23 cellular contexts compared by ENCODE assay signal in genomic region chr2:234430892-234431291, GRCh38.
DNase-seq lines count a peak whose midpoint lies in the region; ATAC-seq, FAIRE-seq and TF ChIP-seq lines count a peak whose summit lies in the region.
"Had no signal": no experiment of that assay in that cellular context is flagged by ENCODE, and none has a peak within 500 bp of the region (broad histone marks: within the 10 kb centered on the region; RNA-seq: fewer than 3 reads in every experiment).

No MANE protein-coding gene starts in this region.

- no peak overlapping the region for H3K9ac ChIP-seq in HUES48 (ENCODE audit: low read depth, low read length)
- H3K9ac ChIP-seq in H1 (replicated peaks in 1 of 4; ENCODE audit: extremely low read depth in 1 of 4, low read depth in 3 of 4, low read length in 3 of 4) = no peak overlapping the region

- no peak for TF ChIP-seq POLR2A in H1 (IDR thresholded peaks at IDR 0.05; ENCODE audit: control extremely low read depth in 1 of 2, low read depth in 2 of 2, low read length in 2 of 2)

- POLR2A ChIA-PET in H1 (lab: Charles Lee; ENCODE audit: partially characterized antibody) = no interaction called here

- no peak overlapping the region for H2BK120ac ChIP-seq in H1 (replicated peaks; ENCODE audit: low read depth, low read length)

- no peak overlapping the region for H2BK15ac ChIP-seq in H1 (ENCODE audit: low read length)

- no peaks in the 10 kb centered on the region for H3K36me3 ChIP-seq in HUES48 (ENCODE audit: control insufficient read depth, insufficient read depth, low read length)
- H3K36me3 ChIP-seq in H1 (ENCODE audit: control insufficient read depth in 2 of 4, insufficient read depth in 4 of 4, low read length in 3 of 4) = no peaks in the 10 kb centered on the region
- H3K36me3 ChIP-seq: Peyer's patch had no signal

- H3K4me2 ChIP-seq in H1 (ENCODE audit: insufficient read depth in 1 of 2, low read depth in 2 of 2, low read length in 2 of 2) = no peak overlapping the region

- H4K8ac ChIP-seq in H1 (ENCODE audit: extremely low read depth, insufficient read depth, low read length) = no peak overlapping the region

- H3K14ac ChIP-seq in H1 (ENCODE audit: insufficient read length) = no peak overlapping the region

- H3K4me1 ChIP-seq in HUES48 (ENCODE audit: control insufficient read depth, insufficient read depth, low read length) = peaks cover 40% of the 10 kb centered on the region
- peaks cover 0 to 18% (median 9%) of the 10 kb centered on the region in 4 experiments; a peak in 5 of 7 replicates for H3K4me1 ChIP-seq in H1 (replicated peaks in 1 of 4; ENCODE audit: control insufficient read depth in 3 of 4, insufficient read depth in 4 of 4, low read length in 3 of 4)

- no peak for TF ChIP-seq RAD21 in H1 (IDR thresholded peaks at IDR 0.05 in 1 of 2, conservative IDR thresholded peaks at IDR 0.05 in 1 of 2; ENCODE audit: low read depth in 2 of 2, low read length in 2 of 2)

- H3K4me1 Mint-ChIP-seq in T-helper 1 cell treated with Interleukin-12 subunit alpha and Interleukin-12 subunit beta and Interleukin-4 antibody, amounts not matched to agents 30 μg/mL and 1 μg/mL, for 36 hours (ENCODE audit: low read depth) = peaks cover 52% of the 10 kb centered on the region
- H3K4me1 Mint-ChIP-seq in neural crest cell = peaks cover 25% of the 10 kb centered on the region

- H3K23me2 ChIP-seq in H1 (ENCODE audit: low read depth, low read length) = no peaks in the 10 kb centered on the region

- no peak overlapping the region for H4K5ac ChIP-seq in H1 (ENCODE audit: insufficient read length, low read depth, low read length)

- no peak overlapping the region for H4K91ac ChIP-seq in H1 (replicated peaks; ENCODE audit: insufficient read length, low read length)

- H2AK5ac ChIP-seq in H1 (ENCODE audit: low read depth, low read length) = no peak overlapping the region

- H3K9me3 Mint-ChIP-seq in T-helper 1 cell treated with Interleukin-12 subunit alpha and Interleukin-12 subunit beta and Interleukin-4 antibody, amounts not matched to agents 30 μg/mL and 1 μg/mL, for 36 hours = peaks cover 10% of the 10 kb centered on the region
- H3K9me3 Mint-ChIP-seq in neural crest cell = no peaks in the 10 kb centered on the region
- H3K9me3 Mint-ChIP-seq: HFFc6 had no signal

- H3K4me3 ChIP-seq in HUES48 (ENCODE audit: low read depth, low read length) (no peak overlapping the region), H1 (ENCODE audit: extremely low read depth in 1 of 4, insufficient read depth in 2 of 4, low read depth in 3 of 4, low read length in 4 of 4) (no peak overlapping the region)
- H3K4me3 ChIP-seq: GM12878, Peyer's patch had no signal

- no peak overlapping the region for H2BK5ac ChIP-seq in H1 (ENCODE audit: low read depth, low read length)

- CTCF ChIA-PET in H1 (lab: Charles Lee; ENCODE audit: partially characterized antibody) = interaction anchor here (0.6 kb wide), 1 partner anchor 18 kb away, joined by 3 read pairs; no protein-coding TSS in a partner anchor

- WGBS in H1 (ENCODE audit: extremely low coverage in 1 of 2, insufficient coverage in 1 of 2, insufficient read length in 1 of 2, insufficient replicate concordance in 2 of 2, low coverage in 1 of 2, low lambda C conversion rate in 2 of 2, missing lambda C conversion rate in 1 of 2), 2 experiments = 48% methylated on average over 2 of the region's 2 CpGs; no CpG with 5 or more reads in 1 of the 2 experiments

- no peak for TF ChIP-seq EP300 in H1 (IDR thresholded peaks at IDR 0.05; ENCODE audit: borderline replicate concordance in 1 of 2, low read depth in 2 of 2, low read length in 2 of 2)

- no peak overlapping the region for H2AFZ ChIP-seq in H1 (ENCODE audit: low read length)

- FAIRE-seq in H1 (lab: Jason Lieb, UNC) = peak; percentile 19
- FAIRE-seq: GM12878, H54 had no signal

- H3K79me2 ChIP-seq in H1 (ENCODE audit: control insufficient read depth in 1 of 2, insufficient read depth in 2 of 2, low read length in 2 of 2) = no peaks in the 10 kb centered on the region

- H3K27me3 Mint-ChIP-seq in T-helper 1 cell treated with Interleukin-12 subunit alpha and Interleukin-12 subunit beta and Interleukin-4 antibody, amounts not matched to agents 30 μg/mL and 1 μg/mL, for 36 hours (ENCODE audit: low read depth) = no peaks in the 10 kb centered on the region
- H3K27me3 Mint-ChIP-seq in neural crest cell (ENCODE audit: low read depth) = no peaks in the 10 kb centered on the region

- H3K9me3 ChIP-seq in HUES48 (ENCODE audit: control insufficient read depth, insufficient read depth, low read length) = no peaks in the 10 kb centered on the region
- no peaks in the 10 kb centered on the region for H3K9me3 ChIP-seq in H1 (ENCODE audit: insufficient read depth in 2 of 2, low read depth in 1 of 2, low read length in 1 of 2)
- H3K9me3 ChIP-seq: Peyer's patch had no signal

- H3K4ac ChIP-seq in H1 (replicated peaks; ENCODE audit: insufficient read length, low read depth, low read length) = no peak overlapping the region

- H2BK20ac ChIP-seq in H1 (ENCODE audit: low read length) = no peak overlapping the region

- DNase-seq in T-helper 1 cell (no peak), H1 (ENCODE audit: low read depth in 1 of 2, low spot score in 2 of 2) (no peak), neural crest cell (ENCODE audit: low read depth, low spot score) (no peak)
- DNase-seq: AML-193, EL, HFFc6, Kasumi-1, NCI-H1105, NCI-H2081, NCI-H2171 treated with DMSO at 0.1 percent for 48 hours, NCI-H446 treated with DMSO at 0.1 percent for 48 hours, NCI-H69, Peyer's patch had no signal

- H3K79me1 ChIP-seq in H1 (ENCODE audit: low read depth, low read length) = no peaks in the 10 kb centered on the region

- ATAC-seq in HG02970 (IDR thresholded peaks at IDR 0.05; ENCODE audit: low FRiP score, unreplicated experiment) (no peak), GM18520 (IDR thresholded peaks at IDR 0.05; ENCODE audit: unreplicated experiment) (no peak), HG03520 (IDR thresholded peaks at IDR 0.05; ENCODE audit: unreplicated experiment) (no peak)
- ATAC-seq: GM12878, Right ventricle myocardium inferior had no signal

- H3K27me3 ChIP-seq in HUES48 (ENCODE audit: control insufficient read depth, insufficient read depth, low read length) (peaks cover 20% of the 10 kb centered on the region), H1 (replicated peaks in 1 of 4; ENCODE audit: control insufficient read depth in 3 of 4, extremely low read depth in 1 of 4, insufficient read depth in 3 of 4, low read length in 3 of 4) (peaks cover 0 to 18% (median 16%) of the 10 kb centered on the region in 4 experiments; a peak in 6 of 7 replicates)
- H3K27me3 ChIP-seq: Peyer's patch had no signal

- no peak for TF ChIP-seq CTCF in H1 (IDR thresholded peaks at IDR 0.05; ENCODE audit: control extremely low read depth in 1 of 3, insufficient read depth in 1 of 3, low read depth in 1 of 3, low read length in 3 of 3)
- no peak for TF ChIP-seq CTCF in neural crest cell (conservative IDR thresholded peaks at IDR 0.05)

- H4K20me1 ChIP-seq in H1 (replicated peaks in 1 of 2; ENCODE audit: control insufficient read depth in 1 of 2, insufficient read depth in 2 of 2, low read length in 2 of 2) = no peaks in the 10 kb centered on the region

- H3K56ac ChIP-seq in H1 (replicated peaks; ENCODE audit: insufficient read length, low read depth, low read length) = no peak overlapping the region

- H3K23ac ChIP-seq in H1 (ENCODE audit: insufficient read length) = no peak overlapping the region

- no peak overlapping the region for H2BK12ac ChIP-seq in H1 (ENCODE audit: low read depth, low read length)

- peak overlapping the region; percentile 52 for H3K27ac Mint-ChIP-seq in T-helper 1 cell treated with Interleukin-12 subunit alpha and Interleukin-12 subunit beta and Interleukin-4 antibody, amounts not matched to agents 30 μg/mL and 1 μg/mL, for 36 hours
- peak overlapping the region; percentile 21 for H3K27ac Mint-ChIP-seq in neural crest cell (ENCODE audit: unreplicated experiment)
- H3K27ac Mint-ChIP-seq: HFFc6 had no signal

- no peak overlapping the region for H3K18ac ChIP-seq in H1 (ENCODE audit: extremely low read depth, low read length)

- peaks cover 12% of the 10 kb centered on the region for H3K36me3 Mint-ChIP-seq in T-helper 1 cell treated with Interleukin-12 subunit alpha and Interleukin-12 subunit beta and Interleukin-4 antibody, amounts not matched to agents 30 μg/mL and 1 μg/mL, for 36 hours (ENCODE audit: low read depth)
- H3K36me3 Mint-ChIP-seq in neural crest cell (ENCODE audit: low read depth) = no peaks in the 10 kb centered on the region

- no peak overlapping the region for H3K4me3 Mint-ChIP-seq in T-helper 1 cell treated with Interleukin-12 subunit alpha and Interleukin-12 subunit beta and Interleukin-4 antibody, amounts not matched to agents 30 μg/mL and 1 μg/mL, for 36 hours
- H3K4me3 Mint-ChIP-seq in neural crest cell = no peak overlapping the region
- H3K4me3 Mint-ChIP-seq: HFFc6 had no signal

- H3K27ac ChIP-seq in HUES48 (ENCODE audit: low read depth, low read length) (peak overlapping the region; percentile 34), H1 (ENCODE audit: low read depth, low read length) (no peak overlapping the region)
- H3K27ac ChIP-seq: 22Rv1, C4-2B, Peyer's patch had no signal

TF ChIP-seq in H1, 55 proteins besides CTCF, POLR2A, EP300 and RAD21:
- no peak for TF ChIP-seq NRF1 (IDR thresholded peaks at IDR 0.05; ENCODE audit: low read depth, low read length)
- no peak for TF ChIP-seq ASH2L (IDR thresholded peaks at IDR 0.05; ENCODE audit: low read length)
- TF ChIP-seq NANOG (IDR thresholded peaks at IDR 0.05; ENCODE audit: insufficient read depth, low read depth, low read length, poor library complexity, severe bottlenecking) = peak; percentile 36
- no peak for TF ChIP-seq KDM5A (IDR thresholded peaks at IDR 0.05; ENCODE audit: low read length)
- no peak for TF ChIP-seq ZNF274 (IDR thresholded peaks at IDR 0.05; ENCODE audit: borderline replicate concordance, extremely low read depth, low read length)
- TF ChIP-seq CHD2 (IDR thresholded peaks at IDR 0.05; ENCODE audit: low read length) = no peak
- TF ChIP-seq SIN3A (conservative IDR thresholded peaks at IDR 0.05 in 1 of 2, IDR thresholded peaks at IDR 0.05 in 1 of 2; ENCODE audit: low read depth in 1 of 2, low read length in 2 of 2) = no peak
- no peak for TF ChIP-seq MAFK (IDR thresholded peaks at IDR 0.05; ENCODE audit: low read depth, low read length)
